1 cellular context compared by ENCODE assay signal in genomic region chr13:39023316-39023715, GRCh38.
TF ChIP-seq lines count a peak whose summit lies in the region.

No MANE protein-coding gene starts in this region.

TF ChIP-seq in WTC11, 78 proteins besides CTCF, POLR2A, EP300 and RAD21:
- no peak for TF ChIP-seq MLX (CRISPR knock-in tag; IDR thresholded peaks at IDR 0.05)
- TF ChIP-seq FOXP1 (CRISPR knock-in tag; IDR thresholded peaks at IDR 0.05; ENCODE audit: borderline replicate concordance) = no peak
- TF ChIP-seq PRDM15 (CRISPR knock-in tag; IDR thresholded peaks at IDR 0.05) = no peak
- TF ChIP-seq RELA (CRISPR knock-in tag; IDR thresholded peaks at IDR 0.05; ENCODE audit: borderline replicate concordance) = no peak
- no peak for TF ChIP-seq ATF1 (CRISPR knock-in tag; IDR thresholded peaks at IDR 0.05)
- no peak for TF ChIP-seq SMAD3 (CRISPR knock-in tag; IDR thresholded peaks at IDR 0.05; ENCODE audit: borderline replicate concordance)
- TF ChIP-seq MYBL2 (CRISPR knock-in tag; IDR thresholded peaks at IDR 0.05) = no peak
- no peak for TF ChIP-seq SP1 (CRISPR knock-in tag; conservative IDR thresholded peaks at IDR 0.05)
- no peak for TF ChIP-seq FOXP4 (CRISPR knock-in tag; IDR thresholded peaks at IDR 0.05)
- no peak for TF ChIP-seq ETV6 (CRISPR knock-in tag; IDR thresholded peaks at IDR 0.05)
- TF ChIP-seq ZNF416 (CRISPR knock-in tag; IDR thresholded peaks at IDR 0.05) = no peak
- TF ChIP-seq, protein P1, sequence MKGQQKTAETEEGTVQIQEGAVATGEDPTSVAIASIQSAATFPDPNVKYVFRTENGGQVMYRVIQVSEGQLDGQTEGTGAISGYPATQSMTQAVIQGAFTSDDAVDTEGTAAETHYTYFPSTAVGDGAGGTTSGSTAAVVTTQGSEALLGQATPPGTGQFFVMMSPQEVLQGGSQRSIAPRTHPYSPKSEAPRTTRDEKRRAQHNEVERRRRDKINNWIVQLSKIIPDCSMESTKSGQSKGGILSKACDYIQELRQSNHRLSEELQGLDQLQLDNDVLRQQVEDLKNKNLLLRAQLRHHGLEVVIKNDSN (CRISPR knock-in tag; IDR thresholded peaks at IDR 0.05) = no peak
- TF ChIP-seq ZNF121 (CRISPR knock-in tag; IDR thresholded peaks at IDR 0.05) = no peak
- TF ChIP-seq JUN (CRISPR knock-in tag; IDR thresholded peaks at IDR 0.05) = no peak
- TF ChIP-seq USF2 (CRISPR knock-in tag; IDR thresholded peaks at IDR 0.05) = no peak
- TF ChIP-seq ZNF219 (CRISPR knock-in tag; IDR thresholded peaks at IDR 0.05; ENCODE audit: borderline replicate concordance) = no peak
- TF ChIP-seq ZNF263 (CRISPR knock-in tag; IDR thresholded peaks at IDR 0.05; ENCODE audit: low read depth) = no peak
TF ChIP-seq in WTC11: peak in this region for 0.
